Comparison of ENCODE assay signal across 10 cellular contexts in genomic region chr4:70715097-70715496, GRCh38. TPM values are rescaled to one million over a fixed set of nuclear protein-coding genes. Genes with fewer than 3 reads are reported as not detected.
DNase-seq lines count a peak whose midpoint lies in the region; ATAC-seq, FAIRE-seq and TF ChIP-seq lines count a peak whose summit lies in the region.
"Had no signal": no experiment of that assay in that cellular context is flagged by ENCODE, and none has a peak within 500 bp of the region (broad histone marks: within the 10 kb centered on the region; RNA-seq: fewer than 3 reads in every experiment).

No MANE protein-coding gene starts in this region.

- H3K4me3 Mint-ChIP-seq in astrocyte (ENCODE audit: unreplicated experiment), result no peak overlapping the region
- H3K4me3 Mint-ChIP-seq in stimulated activated naive CD8-positive, alpha-beta T cell treated with anti-CD3 and anti-CD28 coated beads, Interleukin-15, amount 100 ng/mL, for 72 hours, result peak overlapping the region in 1 of 2 donors; percentile 9
- no peak overlapping the region for H3K4me3 Mint-ChIP-seq in Caco-2 (ENCODE audit: unreplicated experiment)

- H3K9me3 ChIP-seq in astrocyte (ENCODE audit: insufficient read depth, low read depth, low read length), result no peaks in the 10 kb centered on the region
- no peaks in the 10 kb centered on the region for H3K9me3 ChIP-seq in Caco-2

- H3K27ac ChIP-seq in astrocyte (ENCODE audit: low read depth, low read length), result no peak overlapping the region

- H4K20me1 ChIP-seq in astrocyte (ENCODE audit: insufficient read depth, low read length), result peaks cover 12% of the 10 kb centered on the region

- FAIRE-seq in astrocyte (lab: Jason Lieb, UNC), result no peak
- FAIRE-seq: H54 had no signal

- no peak overlapping the region for H2AFZ ChIP-seq in astrocyte (ENCODE audit: low read depth, low read length)

- H3K79me2 ChIP-seq in astrocyte (ENCODE audit: insufficient read depth, low read length), result peaks cover 85% of the 10 kb centered on the region

- no peak for TF ChIP-seq CTCF in astrocyte (IDR thresholded peaks at IDR 0.05; ENCODE audit: insufficient read depth, low read depth, low read length)
- TF ChIP-seq CTCF in Caco-2 (IDR thresholded peaks at IDR 0.05; ENCODE audit: insufficient read depth in 1 of 2, low read depth in 1 of 2, low read length in 1 of 2, severe bottlenecking in 1 of 2, unreplicated experiment in 1 of 2), result no peak

- no peaks in the 10 kb centered on the region for H3K27me3 Mint-ChIP-seq in astrocyte (ENCODE audit: low read depth, unreplicated experiment)
- no peaks in the 10 kb centered on the region for H3K27me3 Mint-ChIP-seq in stimulated activated naive CD8-positive, alpha-beta T cell treated with anti-CD3 and anti-CD28 coated beads, Interleukin-15, amount 100 ng/mL, for 72 hours
- H3K27me3 Mint-ChIP-seq in Caco-2 (ENCODE audit: insufficient read depth, unreplicated experiment), result no peaks in the 10 kb centered on the region

- H3K27ac Mint-ChIP-seq in astrocyte (ENCODE audit: unreplicated experiment) (peak overlapping the region; percentile 19), Caco-2 (ENCODE audit: unreplicated experiment) (no peak overlapping the region)
- peak overlapping the region; percentile 85 to 89 for H3K27ac Mint-ChIP-seq in stimulated activated naive CD8-positive, alpha-beta T cell treated with anti-CD3 and anti-CD28 coated beads, Interleukin-15, amount 100 ng/mL, for 72 hours

- H3K36me3 ChIP-seq in astrocyte (ENCODE audit: insufficient read depth, low read length) (no peaks in the 10 kb centered on the region), Caco-2 (ENCODE audit: control insufficient read depth, insufficient read depth, low read length) (no peaks in the 10 kb centered on the region)

- POLR2A ChIA-PET in Caco-2 (lab: Charles Lee), result no interaction called here

- H3K36me3 Mint-ChIP-seq in astrocyte (ENCODE audit: low read depth, unreplicated experiment) (no peaks in the 10 kb centered on the region), Caco-2 (ENCODE audit: insufficient read depth, unreplicated experiment) (no peaks in the 10 kb centered on the region)

- H3K9ac ChIP-seq in astrocyte (ENCODE audit: low read length), result no peak overlapping the region

- H3K4me1 ChIP-seq in astrocyte (ENCODE audit: insufficient read depth, low read length) (no peaks in the 10 kb centered on the region), Caco-2 (peaks cover 10% of the 10 kb centered on the region)

- ATAC-seq in GM19351 (IDR thresholded peaks at IDR 0.05; ENCODE audit: unreplicated experiment) (peak; percentile 18), HG03135 (IDR thresholded peaks at IDR 0.05; ENCODE audit: unreplicated experiment) (peak; percentile 7)
- peak; percentile 48 for ATAC-seq in stimulated activated naive CD8-positive, alpha-beta T cell treated with anti-CD3 and anti-CD28 coated beads, Interleukin-15, amount 100 ng/mL, for 72 hours

- intact Hi-C loops in Caco-2 (cut with micrococcal nuclease; ENCODE audit: unreplicated experiment), result no loop called here

- no peaks in the 10 kb centered on the region for H3K9me3 Mint-ChIP-seq in astrocyte (ENCODE audit: unreplicated experiment)
- no peaks in the 10 kb centered on the region for H3K9me3 Mint-ChIP-seq in stimulated activated naive CD8-positive, alpha-beta T cell treated with anti-CD3 and anti-CD28 coated beads, Interleukin-15, amount 100 ng/mL, for 72 hours
- no peaks in the 10 kb centered on the region for H3K9me3 Mint-ChIP-seq in Caco-2 (ENCODE audit: unreplicated experiment)

- H3K4me3 ChIP-seq in astrocyte (ENCODE audit: insufficient read depth, low read depth, low read length) (no peak overlapping the region), Caco-2 (ENCODE audit: low read depth, low read length) (no peak overlapping the region)

- BruUV-seq in Caco-2 (replicated peaks; lab: Mats Ljungman, UMichigan), result no TSS peak

- CTCF ChIA-PET in Caco-2 (lab: Charles Lee), result no interaction called here

- H3K4me1 Mint-ChIP-seq in astrocyte (ENCODE audit: low read depth, unreplicated experiment) (peaks cover 8% of the 10 kb centered on the region), Caco-2 (ENCODE audit: low read depth, unreplicated experiment) (peaks cover 8% of the 10 kb centered on the region)
- peaks cover 46% of the 10 kb centered on the region for H3K4me1 Mint-ChIP-seq in stimulated activated naive CD8-positive, alpha-beta T cell treated with anti-CD3 and anti-CD28 coated beads, Interleukin-15, amount 100 ng/mL, for 72 hours

- H3K27me3 ChIP-seq in astrocyte (ENCODE audit: insufficient read depth, low read length), result no peaks in the 10 kb centered on the region
- H3K27me3 ChIP-seq in Caco-2 (replicated peaks; ENCODE audit: control insufficient read depth, insufficient read depth, low read length), result no peaks in the 10 kb centered on the region

- DNase-seq in astrocyte (ENCODE audit: low read depth) (peak; percentile 34), Caco-2 (no peak), NOMO-1 treated with dmso at 0.1 percent for 144 hours (lab: John Stamatoyannopoulos, UW; ENCODE audit: unreplicated experiment) (no peak), DMS 273 (lab: John Stamatoyannopoulos, UW; ENCODE audit: unreplicated experiment) (no peak)
- peak in 1 of 2 donors; percentile 34 for DNase-seq in stimulated activated naive CD8-positive, alpha-beta T cell treated with anti-CD3 and anti-CD28 coated beads, Interleukin-15, amount 100 ng/mL, for 72 hours
- DNase-seq: cerebellar nuclear complex had no signal

- H3K4me2 ChIP-seq in astrocyte (ENCODE audit: low read length), result no peak overlapping the region

RNA-seq across cellular contexts. Expression of gene RUFY3, which starts 6.7 kb away (rescaled TPM):
- total RNA-seq in astrocyte (51.9 and 57.5 TPM in 2 replicates), Caco-2 (2022) (36.6 and 45.0 TPM in 2 replicates)

RNA-seq across cellular contexts. Expression of gene UTP3, which starts 26.8 kb away (rescaled TPM):
- total RNA-seq in astrocyte (34.9 and 37.0 TPM in 2 replicates), Caco-2 (2022) (28.2 and 31.4 TPM in 2 replicates)

RNA-seq across cellular contexts. Expression of gene JCHAIN, which starts 48.8 kb away (rescaled TPM):
- total RNA-seq in astrocyte (not detected in 2 replicates), Caco-2 (2022) (not detected in 2 replicates)
- total RNA-seq: temporal lobe had no signal
